ENCODE assay signal across 8 cellular contexts in the genomic region with DNA sequence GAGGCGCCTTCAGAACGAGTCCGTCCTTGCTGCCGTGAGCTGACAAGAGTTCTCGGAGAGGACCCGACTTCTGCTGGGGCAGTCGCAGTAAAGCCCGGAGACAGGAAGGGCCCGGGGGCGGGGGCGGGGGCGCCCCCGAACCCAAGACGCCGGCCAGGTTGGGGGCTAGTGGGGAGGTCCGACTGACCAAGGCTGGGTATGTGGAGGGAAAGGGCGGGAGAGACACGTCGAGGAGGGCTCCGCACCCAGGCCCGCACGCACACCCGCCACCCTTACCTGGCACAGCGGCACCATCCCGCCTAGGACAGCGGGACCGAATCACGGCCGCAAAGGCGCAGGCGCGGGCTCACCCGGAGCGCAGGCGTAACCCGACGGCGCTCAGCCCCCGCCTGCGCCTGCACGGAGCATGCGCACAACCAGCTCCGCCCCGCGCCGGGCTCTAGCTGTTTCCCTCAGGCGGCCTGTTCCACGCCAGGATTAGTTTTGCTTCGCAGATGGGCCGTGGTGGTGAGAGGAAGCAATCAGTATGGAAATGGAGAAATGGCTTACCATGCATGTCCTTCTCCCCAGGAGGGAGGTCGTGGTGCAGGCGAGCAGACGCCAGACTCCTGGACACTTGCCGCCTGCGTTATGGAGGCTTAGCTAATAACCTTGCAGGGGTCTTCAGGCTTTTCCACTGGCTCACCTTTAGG. TPM values are rescaled to one million over a fixed set of nuclear protein-coding genes. Genes with fewer than 3 reads are reported as not detected.
DNase-seq lines count a peak whose midpoint lies in the region; ATAC-seq and TF ChIP-seq lines count a peak whose summit lies in the region.

Gene MOCS2 (minus strand): TSS at position 322 of the 692 bp plus-strand sequence. CDS start 2,583 bp downstream, outside the sequence.

- peak within 1 kb of the TSS; percentile 49 to 86 (median 82) for H3K27ac ChIP-seq in heart right ventricle

- H3K4me1 ChIP-seq in heart right ventricle, result peaks cover 0 to 30% (median 20%) of the 10 kb centered on the region in 9 donors

- H3K4me3 ChIP-seq in heart right ventricle, result peak within 1 kb of the TSS; percentile 40 to 85 (median 76)

- ATAC-seq in GM18498 (IDR thresholded peaks at IDR 0.05; ENCODE audit: unreplicated experiment), result peak; percentile 96
- peak; percentile 95 for ATAC-seq in HG02885 (IDR thresholded peaks at IDR 0.05; ENCODE audit: poor library complexity, unreplicated experiment)
- ATAC-seq in heart right ventricle, result peak; percentile 99 to 100 (median 100)

- no peaks in the 10 kb centered on the region for H3K9me3 Mint-ChIP-seq in type B pancreatic cell

- peak within 1 kb of the TSS; percentile 86 for H3K27ac Mint-ChIP-seq in type B pancreatic cell

- intact Hi-C loops in T-helper 1 cell treated with Interleukin-12 subunit alpha and Interleukin-12 subunit beta and Interleukin-4 antibody, amounts not matched to agents 30 ng/mL and 1 ng/mL, for 36 hours (cut with micrococcal nuclease), result loop anchor here (1.0 to 5.0 kb wide), 11 partner anchors 13 to 1201 kb away; partner anchors contain the start of genes ARL15, FST and NDUFS4
- intact Hi-C loops in heart right ventricle (cut with DNase I) (loop anchor here in 1 of 10 donors (10.0 kb wide), 1 partner anchor 305 kb away; no protein-coding TSS in a partner anchor), posterior cingulate gyrus (cut with DNase I) (loop anchor here (10.0 kb wide), 1 partner anchor 305 kb away; no protein-coding TSS in a partner anchor)

- no peaks in the 10 kb centered on the region for H3K27me3 Mint-ChIP-seq in type B pancreatic cell

- no peaks in the 10 kb centered on the region for H3K27me3 ChIP-seq in heart right ventricle

- peaks cover 9% of the 10 kb centered on the region for H3K36me3 Mint-ChIP-seq in type B pancreatic cell

- peaks cover 0 to 33% (median 0%) of the 10 kb centered on the region in 9 donors for H3K36me3 ChIP-seq in heart right ventricle

- peak within 1 kb of the TSS; percentile 96 for H3K4me3 Mint-ChIP-seq in type B pancreatic cell

- DNase-seq in NCI-H1694 (lab: John Stamatoyannopoulos, UW) (peak; percentile 85), amniotic epithelial cell (ENCODE audit: low read depth) (peak; percentile 78), heart right ventricle (peak; percentile 90 to 95), posterior cingulate gyrus (peak; percentile 79 to 98 (median 87)), type B pancreatic cell (ENCODE audit: extremely low spot score, unreplicated experiment) (peak; percentile 94)

- peaks cover 4% of the 10 kb centered on the region for H3K4me1 Mint-ChIP-seq in type B pancreatic cell (ENCODE audit: unreplicated experiment)

- TF ChIP-seq CTCF in heart right ventricle (IDR thresholded peaks at IDR 0.05) (no peak), type B pancreatic cell (conservative IDR thresholded peaks at IDR 0.05) (no peak)

- H3K9me3 ChIP-seq in heart right ventricle, result peaks cover 0 to 5% (median 0%) of the 10 kb centered on the region in 11 donors

- WGBS in heart right ventricle, 2 donors, result 0 to 1% methylated on average over 54 to 55 of the region's 55 CpGs

RNA-seq across cellular contexts. Expression of gene MOCS2, which starts in this region (rescaled TPM):
- 18.0 and 18.5 TPM in 2 replicates for total RNA-seq in T-helper 1 cell treated with Interleukin-12 subunit alpha and Interleukin-12 subunit beta and Interleukin-4 antibody, amounts not matched to agents 30 ng/mL and 1 ng/mL, for 36 hours
- 100 to 1,000 TPM in 1 of 10 donors, 10 to 100 TPM in 9; 68.3 to 113 (median 80.3) TPM for total RNA-seq in heart right ventricle
- polyA plus RNA-seq in heart right ventricle, result 100 to 1,000 TPM in 1 of 2 donors, 10 to 100 TPM in 1; 66.3 to 135 TPM
- total RNA-seq in type B pancreatic cell (ENCODE audit: low replicate concordance), result 17.3 and 22.5 TPM in 2 replicates

Comparison
In these comparisons a context has a peak if more than half of its experiments do, and no peak if none do; other contexts are left out.
1. Peak in every context shown above with its lines: DNase-seq, ATAC-seq, H3K4me3 ChIP-seq and H3K27ac ChIP-seq.